8 cellular contexts compared by ENCODE assay signal in the genomic region with DNA sequence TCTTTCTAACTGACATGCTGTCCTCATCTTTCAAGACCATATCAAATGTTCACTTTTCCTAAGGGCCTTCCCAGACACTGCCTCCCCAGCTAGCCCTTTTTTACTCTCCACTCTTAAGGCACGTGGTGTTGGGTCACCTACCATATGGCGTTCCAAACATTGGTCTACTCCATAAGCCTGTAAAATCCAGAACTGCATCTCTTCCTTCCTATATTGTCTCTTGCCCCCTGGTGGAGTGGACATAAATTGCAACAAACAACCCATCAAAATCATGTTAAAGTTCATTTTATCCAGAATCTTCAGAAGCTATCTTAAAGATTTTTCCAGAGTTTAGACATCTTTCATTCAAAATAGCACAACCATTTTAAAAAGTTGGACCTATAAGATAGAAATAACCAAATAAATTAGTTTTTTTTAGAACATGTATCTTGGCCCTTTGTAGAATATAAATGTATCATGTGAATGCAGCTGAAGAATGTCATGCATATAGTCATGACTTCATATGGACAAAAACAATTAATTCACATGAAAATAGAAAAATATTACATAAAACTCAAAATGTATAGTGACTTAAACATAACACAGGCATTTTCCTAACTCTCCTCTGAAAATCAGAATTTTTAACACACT.
DNase-seq lines count a peak whose midpoint lies in the region; ATAC-seq and TF ChIP-seq lines count a peak whose summit lies in the region.

No MANE protein-coding gene starts in this region.

- H3K4me3 ChIP-seq in BE2C (ENCODE audit: low read depth, low read length) = no peak overlapping the region

- H3K4me1 ChIP-seq in BE2C = peaks cover 20% of the 10 kb centered on the region

- peak; percentile 52 for DNase-seq in BE2C
- peak; percentile 7 for DNase-seq in NCI-H460 (ENCODE audit: extremely low read depth, low read depth)
- DNase-seq in dermis blood vessel endothelial cell = peak; percentile 3
- DNase-seq in renal cortical epithelial cell (ENCODE audit: low read depth) = peak; percentile 10
- no peak for DNase-seq in OCI-M2 (lab: John Stamatoyannopoulos, UW; ENCODE audit: unreplicated experiment)

- TF ChIP-seq CTCF in BE2C (IDR thresholded peaks at IDR 0.05; ENCODE audit: low read depth, low read length) = peak; percentile 81

- no peaks in the 10 kb centered on the region for H3K9me3 ChIP-seq in BE2C

- H3K36me3 ChIP-seq in BE2C = no peaks in the 10 kb centered on the region

- no peaks in the 10 kb centered on the region for H3K27me3 ChIP-seq in BE2C

- ATAC-seq in GM18861 (IDR thresholded peaks at IDR 0.05; ENCODE audit: unreplicated experiment) (peak; percentile 62), GM19452 (IDR thresholded peaks at IDR 0.05; ENCODE audit: unreplicated experiment) (no peak), GM21528 (IDR thresholded peaks at IDR 0.05; ENCODE audit: low FRiP score, unreplicated experiment) (no peak)
